ENCODE assay signal across 41 cellular contexts in the genomic region with DNA sequence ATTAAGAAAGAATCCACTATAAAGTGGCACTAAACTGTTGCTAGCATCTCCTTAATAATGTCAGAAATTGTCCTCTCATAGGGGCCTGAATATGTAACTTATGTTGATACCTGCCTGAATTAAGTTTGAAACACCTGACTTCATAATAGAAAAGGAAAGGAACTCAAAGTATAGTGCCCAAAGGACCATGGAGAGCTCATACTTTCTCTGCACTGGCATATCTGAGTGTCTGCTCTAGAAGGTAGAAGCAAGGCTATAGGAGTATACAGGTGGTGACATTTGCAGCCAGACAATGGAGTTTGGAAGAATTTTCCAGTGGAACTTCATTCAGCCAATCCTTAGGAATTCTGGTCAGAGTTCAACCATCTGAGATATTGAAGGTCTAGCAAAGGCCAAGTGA.
"Had no signal": no experiment of that assay in that cellular context is flagged by ENCODE, and none has a peak within 500 bp of the region (broad histone marks: within the 10 kb centered on the region; RNA-seq: fewer than 3 reads in every experiment).

No MANE protein-coding gene starts in this region.

- H3K27me3 Mint-ChIP-seq: activated naive CD4-positive, alpha-beta T cell treated with anti-CD3 and anti-CD28 coated beads, Interleukin-2, amount 10 ng/mL, durations not matched to agents 7 days and 5 days; activated naive CD4-positive, alpha-beta T cell treated with anti-CD3 and anti-CD28 coated beads, Interleukin-2, amount 50 U/mL, for 24 hours; activated naive CD8-positive, alpha-beta T cell; activated naive CD8-positive, alpha-beta T cell treated with anti-CD3 and anti-CD28 coated beads for 36 hours; activated naive CD8-positive, alpha-beta T cell treated with anti-CD3 and anti-CD28 coated beads, Interleukin-2, amount 10 ng/mL, durations not matched to agents 7 days and 5 days; activated naive CD8-positive, alpha-beta T cell treated with anti-CD3 and anti-CD28 coated beads, Interleukin-2, amount 50 U/mL, for 24 hours; activated T-cell treated with anti-CD3 and anti-CD28 coated beads, Interleukin-2, amount 50 U/mL, for 24 hours; activated T-helper 17 cell treated with anti-CD3 and anti-CD28 coated beads, Interleukin-2, amount 50 U/mL, for 72 hours; brain; central memory CD8-positive, alpha-beta T cell had no signal

- H3K27me3 ChIP-seq: adrenal gland, ascending aorta, body of pancreas, brain microvascular endothelial cell, breast epithelium, cardiac muscle cell had no signal

- FAIRE-seq: astrocyte, bronchial epithelial cell had no signal

- H3K9me3 ChIP-seq: ascending aorta, body of pancreas had no signal

- H3K36me3 Mint-ChIP-seq: activated naive CD4-positive, alpha-beta T cell treated with anti-CD3 and anti-CD28 coated beads, Interleukin-2, amount 10 ng/mL, durations not matched to agents 7 days and 5 days; activated naive CD4-positive, alpha-beta T cell treated with anti-CD3 and anti-CD28 coated beads, Interleukin-2, amount 50 U/mL, for 24 hours; activated naive CD8-positive, alpha-beta T cell; activated naive CD8-positive, alpha-beta T cell treated with anti-CD3 and anti-CD28 coated beads for 36 hours; activated naive CD8-positive, alpha-beta T cell treated with anti-CD3 and anti-CD28 coated beads, Interleukin-2, amount 10 ng/mL, durations not matched to agents 7 days and 5 days; brain had no signal

- H3K4me1 ChIP-seq: adrenal gland, ascending aorta, body of pancreas, breast epithelium had no signal

- H3K4me1 Mint-ChIP-seq: activated naive CD4-positive, alpha-beta T cell treated with anti-CD3 and anti-CD28 coated beads, Interleukin-2, amount 10 ng/mL, durations not matched to agents 7 days and 5 days; activated naive CD4-positive, alpha-beta T cell treated with anti-CD3 and anti-CD28 coated beads, Interleukin-2, amount 50 U/mL, for 24 hours; activated naive CD8-positive, alpha-beta T cell treated with anti-CD3 and anti-CD28 coated beads for 36 hours; activated naive CD8-positive, alpha-beta T cell treated with anti-CD3 and anti-CD28 coated beads, Interleukin-2, amount 10 ng/mL, durations not matched to agents 7 days and 5 days; activated naive CD8-positive, alpha-beta T cell treated with anti-CD3 and anti-CD28 coated beads, Interleukin-2, amount 50 U/mL, for 24 hours; activated T-helper 17 cell treated with anti-CD3 and anti-CD28 coated beads, Interleukin-2, amount 50 U/mL, for 72 hours; brain; central memory CD8-positive, alpha-beta T cell had no signal

- H3K4me3 ChIP-seq: adrenal gland, ascending aorta, body of pancreas, breast epithelium, cardiac muscle cell had no signal

- H3K9me3 Mint-ChIP-seq: activated T-helper 1 cell treated with anti-CD3 and anti-CD28 coated beads, Interleukin-12 subunit alpha, Interleukin-12 subunit beta, Interleukin-2, Interleukin-4 antibody, amounts not matched to agents 30 ng/mL and 10 ng/mL and 1 ng/mL, durations not matched to agents 14 hours and 24 hours and 36 hours had no signal

- H3K4me3 Mint-ChIP-seq: activated naive CD4-positive, alpha-beta T cell treated with anti-CD3 and anti-CD28 coated beads for 36 hours; activated naive CD4-positive, alpha-beta T cell treated with anti-CD3 and anti-CD28 coated beads, Interleukin-2, amount 10 ng/mL, durations not matched to agents 7 days and 5 days; activated naive CD4-positive, alpha-beta T cell treated with anti-CD3 and anti-CD28 coated beads, Interleukin-2, amount 50 U/mL, for 24 hours; activated naive CD8-positive, alpha-beta T cell; activated naive CD8-positive, alpha-beta T cell treated with anti-CD3 and anti-CD28 coated beads for 36 hours; activated naive CD8-positive, alpha-beta T cell treated with anti-CD3 and anti-CD28 coated beads, Interleukin-2, amount 10 ng/mL, durations not matched to agents 7 days and 5 days; activated naive CD8-positive, alpha-beta T cell treated with anti-CD3 and anti-CD28 coated beads, Interleukin-2, amount 50 U/mL, for 24 hours; activated T-cell treated with anti-CD3 and anti-CD28 coated beads, Interleukin-2, amount 50 U/mL, for 24 hours; activated T-cell treated with anti-CD3 and anti-CD28 coated beads, Interleukin-2, amount 50 U/mL, for 4 hours; activated T-cell treated with anti-CD3 and anti-CD28 coated beads, Interleukin-2, amount 50 U/mL, for 72 hours; activated T-helper 1 cell treated with anti-CD3 and anti-CD28 coated beads, Interleukin-12 subunit alpha, Interleukin-12 subunit beta, Interleukin-2, Interleukin-4 antibody, amounts not matched to agents 30 ng/mL and 10 ng/mL and 1 ng/mL, durations not matched to agents 14 hours and 24 hours and 36 hours; activated T-helper 17 cell treated with anti-CD3 and anti-CD28 coated beads, Interleukin-2, amount 50 U/mL, for 72 hours; brain; central memory CD8-positive, alpha-beta T cell had no signal

- H3K27ac Mint-ChIP-seq: activated naive CD4-positive, alpha-beta T cell treated with anti-CD3 and anti-CD28 coated beads for 36 hours; activated naive CD4-positive, alpha-beta T cell treated with anti-CD3 and anti-CD28 coated beads, Interleukin-2, amount 10 ng/mL, durations not matched to agents 7 days and 5 days; activated naive CD4-positive, alpha-beta T cell treated with anti-CD3 and anti-CD28 coated beads, Interleukin-2, amount 50 U/mL, for 24 hours; activated naive CD4-positive, alpha-beta T cell treated with anti-CD3 and anti-CD28 coated beads, Interleukin-2, amount 50 U/mL, for 72 hours; activated naive CD8-positive, alpha-beta T cell; activated naive CD8-positive, alpha-beta T cell treated with anti-CD3 and anti-CD28 coated beads for 36 hours; activated naive CD8-positive, alpha-beta T cell treated with anti-CD3 and anti-CD28 coated beads, Interleukin-2, amount 10 ng/mL, durations not matched to agents 7 days and 5 days; activated naive CD8-positive, alpha-beta T cell treated with anti-CD3 and anti-CD28 coated beads, Interleukin-2, amount 50 U/mL, for 24 hours; activated T-cell treated with anti-CD3 and anti-CD28 coated beads, Interleukin-2, amount 50 U/mL, for 24 hours; activated T-cell treated with anti-CD3 and anti-CD28 coated beads, Interleukin-2, amount 50 U/mL, for 72 hours; activated T-helper 1 cell treated with anti-CD3 and anti-CD28 coated beads, Interleukin-12 subunit alpha, Interleukin-12 subunit beta, Interleukin-2, Interleukin-4 antibody, amounts not matched to agents 30 ng/mL and 10 ng/mL and 1 ng/mL, durations not matched to agents 14 hours and 24 hours and 36 hours; activated T-helper 17 cell treated with anti-CD3 and anti-CD28 coated beads, Interleukin-2, amount 50 U/mL, for 72 hours; activated T-helper 2 cell treated with anti-CD3 and anti-CD28 coated beads, Interferon-gamma antibody, Interleukin-2, Interleukin-4, amounts not matched to agents 10 μg/mL and 5 μg/mL and 100 μg/mL, durations not matched to agents 14 hours and 24 hours and 36 hours; brain had no signal

- H3K36me3 ChIP-seq: adrenal gland, ascending aorta, brain microvascular endothelial cell, breast epithelium, cardiac muscle cell had no signal

- ATAC-seq: activated naive CD4-positive, alpha-beta T cell treated with anti-CD3 and anti-CD28 coated beads, Interleukin-2, amount 50 U/mL, for 72 hours; activated naive CD8-positive, alpha-beta T cell treated with anti-CD3 and anti-CD28 coated beads, Interleukin-2, amount 50 U/mL, for 24 hours; activated T-cell treated with anti-CD3 and anti-CD28 coated beads, Interleukin-2, amount 50 U/mL, for 4 hours; activated T-cell treated with anti-CD3 and anti-CD28 coated beads, Interleukin-2, amount 50 U/mL, for 72 hours; activated T-helper 17 cell treated with anti-CD3 and anti-CD28 coated beads, Interleukin-2, amount 50 U/mL, for 72 hours; body of pancreas had no signal

- DNase-seq: activated effector memory CD4-positive, alpha-beta T cell treated with anti-CD3 and anti-CD28 coated beads, Interleukin-2, amount 50 U/mL, for 16 hours; activated effector memory CD4-positive, alpha-beta T cell treated with Interleukin-2 at 50 U/mL for 16 hours; activated gamma-delta T cell; activated gamma-delta T cell treated with Interleukin-2 at 50 U/mL for 16 hours; activated naive CD4-positive, alpha-beta T cell; activated naive CD4-positive, alpha-beta T cell treated with anti-CD3 and anti-CD28 coated beads for 36 hours; activated naive CD4-positive, alpha-beta T cell treated with anti-CD3 and anti-CD28 coated beads, Interleukin-2, amount 10 ng/mL, durations not matched to agents 7 days and 5 days; activated naive CD4-positive, alpha-beta T cell treated with anti-CD3 and anti-CD28 coated beads, Interleukin-2, amount 50 U/mL, for 16 hours; activated naive CD4-positive, alpha-beta T cell treated with Interleukin-2 at 50 U/mL for 16 hours; activated naive CD8-positive, alpha-beta T cell treated with anti-CD3 and anti-CD28 coated beads for 36 hours; activated naive CD8-positive, alpha-beta T cell treated with anti-CD3 and anti-CD28 coated beads, Interleukin-2, amount 10 ng/mL, durations not matched to agents 7 days and 5 days; activated naive CD8-positive, alpha-beta T cell treated with anti-CD3 and anti-CD28 coated beads, Interleukin-2, amount 50 U/mL, for 24 hours; activated T-cell treated with anti-CD3 and anti-CD28 coated beads for 4 hours; activated T-cell treated with anti-CD3 and anti-CD28 coated beads, Interleukin-2, amount 50 U/mL, for 1 hour; activated T-cell treated with anti-CD3 and anti-CD28 coated beads, Interleukin-2, amount 50 U/mL, for 24 hours; activated T-cell treated with anti-CD3 and anti-CD28 coated beads, Interleukin-2, amount 50 U/mL, for 4 hours; activated T-cell treated with anti-CD3 and anti-CD28 coated beads, Interleukin-2, amount 50 U/mL, for 48 hours; activated T-cell treated with anti-CD3 and anti-CD28 coated beads, Interleukin-2, amount 50 U/mL, for 72 hours; adrenal gland; amniotic stem cell; amygdala; anterior cingulate cortex; aorta; body of pancreas; brain microvascular endothelial cell; caudate nucleus; central memory CD4-positive, alpha-beta T cell; cerebellar nuclear complex had no signal

- H3K27ac ChIP-seq: adrenal gland, ascending aorta, body of pancreas, brain microvascular endothelial cell, breast epithelium, cardiac muscle cell had no signal
